Comparison of ENCODE assay signal across 18 cellular contexts in the genomic region with DNA sequence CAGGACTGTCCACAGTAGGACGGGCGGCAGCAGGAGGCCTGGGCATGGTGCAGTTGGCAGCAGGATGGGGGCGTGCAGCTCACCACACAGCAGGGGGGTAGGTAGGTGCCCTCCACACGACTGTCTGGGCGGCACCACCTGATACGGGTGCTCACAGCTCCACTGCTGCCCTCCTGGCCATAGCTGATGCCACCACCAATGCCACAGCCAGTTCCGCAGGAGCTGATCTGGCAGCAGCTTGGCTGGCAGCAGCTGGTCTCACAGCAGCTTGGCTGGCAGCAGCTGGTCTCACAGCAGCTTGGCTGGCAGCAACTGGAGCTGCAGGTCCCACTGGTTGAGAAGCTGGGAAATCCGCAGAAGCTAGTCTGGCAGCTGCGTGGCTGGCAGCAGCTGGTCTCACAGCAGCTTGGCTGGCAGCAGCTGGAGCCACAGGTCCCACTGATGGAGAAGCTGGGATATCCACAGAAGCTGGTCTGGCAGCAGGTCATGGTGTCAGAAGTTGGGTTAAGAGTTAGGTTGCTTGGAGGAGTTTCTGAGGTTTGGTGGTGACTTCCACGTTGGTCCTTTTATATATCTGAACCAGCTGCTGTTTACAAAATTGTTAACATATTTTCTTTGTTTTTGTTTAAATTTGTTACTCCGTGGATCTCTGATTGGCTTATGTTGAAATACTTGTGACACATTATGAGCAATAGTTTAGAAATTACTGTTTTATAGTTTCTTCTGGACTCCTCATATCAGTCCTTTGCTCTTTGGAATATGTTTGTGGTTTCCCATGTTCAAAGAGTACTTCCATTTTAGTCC. TPM values are rescaled to one million over a fixed set of nuclear protein-coding genes. Genes with fewer than 3 reads are reported as not detected.
A peak's percentile ranks its signal among the peaks of the same experiment; 100 is the strongest.
DNase-seq lines count a peak whose midpoint lies in the region; ATAC-seq, FAIRE-seq and TF ChIP-seq lines count a peak whose summit lies in the region.
"Had no signal": no experiment of that assay in that cellular context is flagged by ENCODE, and none has a peak within 500 bp of the region (broad histone marks: within the 10 kb centered on the region; RNA-seq: fewer than 3 reads in every experiment).

A gene with protein sequence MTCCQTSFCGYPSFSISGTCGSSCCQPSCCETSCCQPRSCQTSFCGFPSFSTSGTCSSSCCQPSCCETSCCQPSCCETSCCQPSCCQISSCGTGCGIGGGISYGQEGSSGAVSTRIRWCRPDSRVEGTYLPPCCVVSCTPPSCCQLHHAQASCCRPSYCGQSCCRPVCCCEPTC (minus strand): TSS at position 541 of the 804 bp plus-strand sequence. CDS start 53 bp downstream, at position 488.

- ATAC-seq in HG03159 (IDR thresholded peaks at IDR 0.05; ENCODE audit: unreplicated experiment): no peak

- H3K36me3 ChIP-seq in SJCRH30: no peaks in the 10 kb centered on the region
- H3K36me3 ChIP-seq: esophagus squamous epithelium, prostate gland, uterus had no signal

- H3K4me1 ChIP-seq in SJCRH30: no peaks in the 10 kb centered on the region
- H3K4me1 ChIP-seq: prostate gland, uterus had no signal

- no peaks in the 10 kb centered on the region for H3K27me3 ChIP-seq in SJCRH30
- H3K27me3 ChIP-seq: uterus had no signal

- FAIRE-seq in GM12891 (lab: Jason Lieb, UNC): no peak
- FAIRE-seq: GM18507, RCC 7860 had no signal

- TF ChIP-seq POLR2A in GM12891 (IDR thresholded peaks at IDR 0.05; ENCODE audit: low read depth, low read length): no peak

- H3K27ac ChIP-seq in SJCRH30: no peak within 1 kb of the TSS
- H3K27ac ChIP-seq: esophagus squamous epithelium, prostate gland, uterus had no signal

- H3K9me3 ChIP-seq in SJCRH30 (replicated peaks): 0 out of 2 replicates have a peak, but pooled peaks cover 5% of the 10 kb centered on the region
- H3K9me3 ChIP-seq: esophagus squamous epithelium, prostate gland, uterus had no signal

- H3K4me3 ChIP-seq in SJCRH30: no peak within 1 kb of the TSS
- H3K4me3 ChIP-seq: esophagus squamous epithelium, prostate gland, uterus had no signal

- DNase-seq in A172 (ENCODE audit: low spot score): peak; percentile 50
- DNase-seq in H4 (ENCODE audit: low spot score): peak; percentile 83
- DNase-seq in SJCRH30: peak; percentile 24 to 36
- DNase-seq in fibroblast of the conjunctiva (ENCODE audit: low read depth): peak; percentile 32
- DNase-seq in NCI-H2227 (lab: John Stamatoyannopoulos, UW; ENCODE audit: unreplicated experiment): no peak
- DNase-seq in GM12891 (ENCODE audit: insufficient read length, low spot score): no peak
- no peak for DNase-seq in NCI-H1694 (lab: John Stamatoyannopoulos, UW)
- DNase-seq: activated CD4-positive, alpha-beta memory T cell treated with anti-CD3 and anti-CD28 coated beads for 36 hours; activated naive CD4-positive, alpha-beta T cell; esophagus squamous epithelium; stimulated activated CD4-positive, alpha-beta T cell treated with anti-CD3 and anti-CD28 coated beads, Interleukin-2, amount 100 ng/mL, for 24 hours; uterus had no signal

TF ChIP-seq in GM12891, 5 proteins besides CTCF, POLR2A, EP300 and RAD21:
- TF ChIP-seq PAX5 (IDR thresholded peaks at IDR 0.05; ENCODE audit: insufficient read depth, low read length, severe bottlenecking): no peak
- no peak for TF ChIP-seq SPI1 (IDR thresholded peaks at IDR 0.05; ENCODE audit: low read depth, low read length)
- TF ChIP-seq TAF1 (IDR thresholded peaks at IDR 0.05; ENCODE audit: low read depth, low read length): no peak

RNA-seq across cellular contexts. Expression of the gene that starts here (rescaled TPM):
- not detected in 2 replicates for total RNA-seq in A172 (2014; rRNA removed; shearing (Covaris generic))
- total RNA-seq in H4 (2014; rRNA removed; shearing (Covaris generic)): 0.27 TPM in 1 of 2 replicates, not detected in the other
- total RNA-seq in SJCRH30 (2014; rRNA removed; shearing (Covaris generic)): not detected in 2 replicates
- polyA plus RNA-seq in GM12891 (2012; ENCODE audit: low read depth, missing spikeins): not detected
- total RNA-seq: activated CD4-positive, alpha-beta memory T cell treated with anti-CD3 and anti-CD28 coated beads for 36 hours; cerebellum; esophagus squamous epithelium; mucosa of gallbladder; uterus had no signal

Comparison
In these comparisons a context has a peak if more than half of its experiments do, and no peak if none do; other contexts are left out.
1. Peak in DNase-seq in A172; RNA of the gene not detected or under 1 TPM.
2. Peak in DNase-seq in H4; RNA of the gene not detected or under 1 TPM.
3. Peak in DNase-seq in SJCRH30; RNA of the gene not detected or under 1 TPM.